14 cellular contexts compared by ENCODE assay signal in genomic region chr7:44995555-44996493, GRCh38. TPM values are rescaled to one million over a fixed set of nuclear protein-coding genes. Genes with fewer than 3 reads are reported as not detected.
DNase-seq lines count a peak whose midpoint lies in the region; ATAC-seq and TF ChIP-seq lines count a peak whose summit lies in the region.
"Had no signal": no experiment of that assay in that cellular context is flagged by ENCODE, and none has a peak within 500 bp of the region (broad histone marks: within the 10 kb centered on the region; RNA-seq: fewer than 3 reads in every experiment).

No MANE protein-coding gene starts in this region.

- H3K4me3 ChIP-seq in MM.1S (ENCODE audit: low read length) (peak overlapping the region; percentile 30; the same call in 1 of the 2 replicates), adrenal gland (no peak overlapping the region)
- H3K4me3 ChIP-seq: breast epithelium had no signal

- H3K36me3 Mint-ChIP-seq in stimulated activated naive CD8-positive, alpha-beta T cell treated with anti-CD3 and anti-CD28 coated beads, Interleukin-15, Interleukin-2, amounts not matched to agents 100 ng/mL and 50 ng/mL, for 24 hours (ENCODE audit: low read depth), result peaks cover 4% of the 10 kb centered on the region
- H3K36me3 Mint-ChIP-seq in activated naive CD8-positive, alpha-beta T cell treated with anti-CD3 and anti-CD28 coated beads for 36 hours, result peaks cover 5% of the 10 kb centered on the region
- H3K36me3 Mint-ChIP-seq: mesothelial cell of epicardium had no signal

- intact Hi-C loops in left ventricle myocardium superior (cut with micrococcal nuclease) (no loop called here), adrenal gland (cut with DNase I) (no loop called here)

- H3K27me3 ChIP-seq in MM.1S (replicated peaks; ENCODE audit: insufficient read depth, low read length) (no peaks in the 10 kb centered on the region), adrenal gland (no peaks in the 10 kb centered on the region)
- H3K27me3 ChIP-seq: breast epithelium had no signal

- WGBS in adrenal gland, 4 donors, result 90 to 96% (median 94%) methylated on average over 8 of the region's 8 CpGs

- no peaks in the 10 kb centered on the region for H3K36me3 ChIP-seq in MM.1S (replicated peaks; ENCODE audit: insufficient read depth, low read length)
- H3K36me3 ChIP-seq in adrenal gland (replicated peaks in 1 of 2), result no peaks in the 10 kb centered on the region
- H3K36me3 ChIP-seq: breast epithelium had no signal

- peak overlapping the region; percentile 21 for H3K4me3 Mint-ChIP-seq in stimulated activated naive CD8-positive, alpha-beta T cell treated with anti-CD3 and anti-CD28 coated beads, Interleukin-15, Interleukin-2, amounts not matched to agents 100 ng/mL and 50 ng/mL, for 24 hours
- H3K4me3 Mint-ChIP-seq in activated naive CD8-positive, alpha-beta T cell treated with anti-CD3 and anti-CD28 coated beads for 36 hours, result peak overlapping the region; percentile 51
- H3K4me3 Mint-ChIP-seq: mesothelial cell of epicardium had no signal

- H3K9me3 ChIP-seq in MM.1S (replicated peaks; ENCODE audit: insufficient read depth, low read length) (no peaks in the 10 kb centered on the region), adrenal gland (replicated peaks in 1 of 3) (peaks cover 0 to 3% (median 0%) of the 10 kb centered on the region in 3 donors)
- H3K9me3 ChIP-seq: breast epithelium had no signal

- H3K4me1 Mint-ChIP-seq in stimulated activated naive CD8-positive, alpha-beta T cell treated with anti-CD3 and anti-CD28 coated beads, Interleukin-15, Interleukin-2, amounts not matched to agents 100 ng/mL and 50 ng/mL, for 24 hours (ENCODE audit: low read depth), result peaks cover 32% of the 10 kb centered on the region
- peaks cover 26% of the 10 kb centered on the region for H3K4me1 Mint-ChIP-seq in activated naive CD8-positive, alpha-beta T cell treated with anti-CD3 and anti-CD28 coated beads for 36 hours

- H3K9me3 Mint-ChIP-seq in stimulated activated naive CD8-positive, alpha-beta T cell treated with anti-CD3 and anti-CD28 coated beads, Interleukin-15, Interleukin-2, amounts not matched to agents 100 ng/mL and 50 ng/mL, for 24 hours, result no peaks in the 10 kb centered on the region
- no peaks in the 10 kb centered on the region for H3K9me3 Mint-ChIP-seq in activated naive CD8-positive, alpha-beta T cell treated with anti-CD3 and anti-CD28 coated beads for 36 hours
- H3K9me3 Mint-ChIP-seq: mesothelial cell of epicardium had no signal

- peak overlapping the region; percentile 67 for H3K4me2 ChIP-seq in MM.1S (ENCODE audit: low read depth, low read length)

- TF ChIP-seq CTCF in MM.1S (IDR thresholded peaks at IDR 0.05; ENCODE audit: low read length) (no peak), adrenal gland (IDR thresholded peaks at IDR 0.05) (no peak)

- no peak for ATAC-seq in stimulated activated naive CD8-positive, alpha-beta T cell treated with anti-CD3 and anti-CD28 coated beads, Interleukin-15, Interleukin-2, amounts not matched to agents 100 U/mL and 50 U/mL, for 24 hours
- no peak for ATAC-seq in left ventricle myocardium superior
- ATAC-seq: esophagus mucosa had no signal

- H2AFZ ChIP-seq in MM.1S (ENCODE audit: low read length), result 0 out of 2 replicates have a peak overlapping the region, but pooled peaks have one; percentile 5

- peak overlapping the region; percentile 55 for H3K9ac ChIP-seq in MM.1S (ENCODE audit: low read length)

- no peaks in the 10 kb centered on the region for H3K27me3 Mint-ChIP-seq in stimulated activated naive CD8-positive, alpha-beta T cell treated with anti-CD3 and anti-CD28 coated beads, Interleukin-15, Interleukin-2, amounts not matched to agents 100 ng/mL and 50 ng/mL, for 24 hours
- H3K27me3 Mint-ChIP-seq in activated naive CD8-positive, alpha-beta T cell treated with anti-CD3 and anti-CD28 coated beads for 36 hours, result no peaks in the 10 kb centered on the region

- H3F3A ChIP-seq in MM.1S (ENCODE audit: insufficient read depth, low read length), result peaks cover 55% of the 10 kb centered on the region

- H3K27ac ChIP-seq in MM.1S (ENCODE audit: low read length) (peak overlapping the region; percentile 94), adrenal gland (no peak overlapping the region)
- H3K27ac ChIP-seq: breast epithelium had no signal

- peaks cover 40% of the 10 kb centered on the region for H3K4me1 ChIP-seq in MM.1S (ENCODE audit: low read length)
- peaks cover 2 to 10% of the 10 kb centered on the region in 2 donors for H3K4me1 ChIP-seq in adrenal gland (replicated peaks in 1 of 2)
- H3K4me1 ChIP-seq: breast epithelium had no signal

- DNase-seq in stimulated activated naive CD8-positive, alpha-beta T cell treated with anti-CD3 and anti-CD28 coated beads, Interleukin-15, Interleukin-2, amounts not matched to agents 100 U/mL and 50 U/mL, for 24 hours, result no peak
- DNase-seq in MM.1S (peak; percentile 86), hippocampal formation (lab: John Stamatoyannopoulos, UW) (no peak), MV-4-11 (lab: John Stamatoyannopoulos, UW) (no peak), left ventricle myocardium superior (no peak), adrenal gland (no peak)
- DNase-seq in activated naive CD8-positive, alpha-beta T cell treated with anti-CD3 and anti-CD28 coated beads for 36 hours, result no peak
- DNase-seq: NCI-H1417, retina, trophoblast cell had no signal

- peaks cover 10% of the 10 kb centered on the region for H3K79me2 ChIP-seq in MM.1S (ENCODE audit: low read length)

- no peaks in the 10 kb centered on the region for H4K20me1 ChIP-seq in MM.1S (ENCODE audit: insufficient read depth, low read length)

- no peak for TF ChIP-seq POLR2A in adrenal gland (IDR thresholded peaks at IDR 0.05)

- no peaks in the 10 kb centered on the region for H3K9me2 ChIP-seq in MM.1S (replicated peaks; ENCODE audit: insufficient read depth, low read length)

- peak overlapping the region; percentile 54 for H3K27ac Mint-ChIP-seq in stimulated activated naive CD8-positive, alpha-beta T cell treated with anti-CD3 and anti-CD28 coated beads, Interleukin-15, Interleukin-2, amounts not matched to agents 100 ng/mL and 50 ng/mL, for 24 hours
- peak overlapping the region; percentile 31 for H3K27ac Mint-ChIP-seq in activated naive CD8-positive, alpha-beta T cell treated with anti-CD3 and anti-CD28 coated beads for 36 hours
- H3K27ac Mint-ChIP-seq: mesothelial cell of epicardium had no signal

RNA-seq across cellular contexts. Expression of gene CCM2, which starts 4.2 kb away (rescaled TPM):
- total RNA-seq in activated naive CD8-positive, alpha-beta T cell treated with anti-CD3 and anti-CD28 coated beads for 36 hours, result 10 to 100 TPM; 50.8 to 51.6 TPM
- total RNA-seq in left ventricle myocardium superior, result 36.7 TPM
- 10 to 100 TPM; 36.1 to 84.5 (median 50.7) TPM for total RNA-seq in adrenal gland
- polyA plus RNA-seq in adrenal gland, result 10 to 100 TPM; 42.2 to 81.6 (median 72.1) TPM

RNA-seq across cellular contexts. Expression of gene MYO1G, which starts 17.0 kb away (rescaled TPM):
- total RNA-seq in activated naive CD8-positive, alpha-beta T cell treated with anti-CD3 and anti-CD28 coated beads for 36 hours, result 100 to 1,000 TPM; 302 to 306 TPM
- total RNA-seq in left ventricle myocardium superior, result 1.3 TPM
- 1 to 10 TPM in 7 of 8 donors, under 1 TPM in 1; 0.06 to 8.1 (median 4.2) TPM for total RNA-seq in adrenal gland
- polyA plus RNA-seq in adrenal gland, result 10 to 100 TPM in 1 of 3 donors, 1 to 10 TPM in 2; 1.0 to 12.8 (median 4.0) TPM

Comparison
In these comparisons a context has a peak if more than half of its experiments do, and no peak if none do; other contexts are left out.
1. RNA of gene MYO1G, which starts 17.0 kb away (total RNA-seq): 302 to 306 TPM in activated naive CD8-positive, alpha-beta T cell treated with anti-CD3 and anti-CD28 coated beads for 36 hours; 0.06 to 8.1 TPM in adrenal gland and 1.3 TPM in left ventricle myocardium superior (single experiment); every median in the first group is over 10 times any median in the second.